ENCODE assay signal across 13 cellular contexts in genomic region chr1:77220687-77221463, GRCh38. TPM values are rescaled to one million over a fixed set of nuclear protein-coding genes. Genes with fewer than 3 reads are reported as not detected.
DNase-seq lines count a peak whose midpoint lies in the region; ATAC-seq and TF ChIP-seq lines count a peak whose summit lies in the region.
"Had no signal": no experiment of that assay in that cellular context is flagged by ENCODE, and none has a peak within 500 bp of the region (broad histone marks: within the 10 kb centered on the region; RNA-seq: fewer than 3 reads in every experiment).

No MANE protein-coding gene starts in this region.

- no peak for ATAC-seq in T-cell (replicated peaks in 1 of 4)
- no peak for ATAC-seq in GM18511 (IDR thresholded peaks at IDR 0.05; ENCODE audit: unreplicated experiment)
- ATAC-seq: esophagus mucosa had no signal

- H3K4me1 Mint-ChIP-seq in activated T-cell treated with anti-CD3 and anti-CD28 coated beads, Interleukin-2, amount 50 U/mL, for 24 hours (ENCODE audit: low read depth) = peaks cover 29% of the 10 kb centered on the region
- H3K4me1 Mint-ChIP-seq in T-cell = peaks cover 36 to 49% (median 37%) of the 10 kb centered on the region in 3 donors

- no peak for TF ChIP-seq CTCF in fibroblast of mammary gland (conservative IDR thresholded peaks at IDR 0.05; ENCODE audit: control insufficient read depth, insufficient read depth, low read depth, low read length)

- no peak overlapping the region for H3K27ac Mint-ChIP-seq in activated T-cell treated with anti-CD3 and anti-CD28 coated beads, Interleukin-2, amount 50 U/mL, for 24 hours
- H3K27ac Mint-ChIP-seq in T-cell = no peak overlapping the region

- POLR2A ChIA-PET in T-cell (lab: Charles Lee) = no interaction called here

- peak overlapping the region; percentile 87 for H3K4me2 ChIP-seq in skeletal muscle satellite cell (ENCODE audit: low read length)

- H3K4me3 Mint-ChIP-seq in activated T-cell treated with anti-CD3 and anti-CD28 coated beads, Interleukin-2, amount 50 U/mL, for 24 hours = peak overlapping the region; percentile 25
- peak overlapping the region in 2 of 3 donors; percentile 63 to 96 for H3K4me3 Mint-ChIP-seq in T-cell

- H3K4me3 ChIP-seq in fibroblast of mammary gland (ENCODE audit: control insufficient read depth, low read depth, low read length) = no peak overlapping the region
- peak overlapping the region; percentile 90 for H3K4me3 ChIP-seq in skeletal muscle satellite cell (ENCODE audit: low read length)

- peaks cover 33% of the 10 kb centered on the region for H3K36me3 Mint-ChIP-seq in activated T-cell treated with anti-CD3 and anti-CD28 coated beads, Interleukin-2, amount 50 U/mL, for 24 hours (ENCODE audit: low read depth)
- H3K36me3 Mint-ChIP-seq in T-cell = peaks cover 29% of the 10 kb centered on the region

- no peaks in the 10 kb centered on the region for H3K9me3 ChIP-seq in skeletal muscle satellite cell (replicated peaks; ENCODE audit: low read length)
- H3K9me3 ChIP-seq: BE2C, uterus had no signal

- H3K4me1 ChIP-seq in skeletal muscle satellite cell (ENCODE audit: control insufficient read depth, insufficient read depth, low read length) = peaks cover 16% of the 10 kb centered on the region
- H3K4me1 ChIP-seq: BE2C, uterus had no signal

- no peak overlapping the region for H3K9ac ChIP-seq in skeletal muscle satellite cell (ENCODE audit: low read depth, low read length)

- H3K36me3 ChIP-seq in skeletal muscle satellite cell (ENCODE audit: insufficient read depth, low read length) = peaks cover 9% of the 10 kb centered on the region
- H3K36me3 ChIP-seq: BE2C, uterus had no signal

- H3K27me3 Mint-ChIP-seq in activated T-cell treated with anti-CD3 and anti-CD28 coated beads, Interleukin-2, amount 50 U/mL, for 24 hours = no peaks in the 10 kb centered on the region
- no peaks in the 10 kb centered on the region for H3K27me3 Mint-ChIP-seq in T-cell

- H3K27me3 ChIP-seq in skeletal muscle satellite cell (ENCODE audit: control insufficient read depth, insufficient read depth, low read length) = no peaks in the 10 kb centered on the region
- H3K27me3 ChIP-seq: BE2C, uterus had no signal

- H3K9me3 Mint-ChIP-seq in activated T-cell treated with anti-CD3 and anti-CD28 coated beads, Interleukin-2, amount 50 U/mL, for 24 hours = no peaks in the 10 kb centered on the region
- H3K9me3 Mint-ChIP-seq in T-cell = peaks cover 0 to 4% (median 0%) of the 10 kb centered on the region in 3 donors

- no peak for DNase-seq in activated T-cell treated with anti-CD3 and anti-CD28 coated beads, Interleukin-2, amount 50 U/mL, for 24 hours
- DNase-seq in activated T-cell treated with anti-CD3 and anti-CD28 coated beads for 4 hours = no peak
- no peak for DNase-seq in T-cell
- DNase-seq in fibroblast of mammary gland (ENCODE audit: low read depth) = peak; percentile 89
- DNase-seq in NCI-H510A treated with DMSO at 0.1 percent for 48 hours (lab: John Stamatoyannopoulos, UW) = no peak
- no peak for DNase-seq in DMS79 (lab: John Stamatoyannopoulos, UW)
- DNase-seq: activated gamma-delta T cell treated with Interleukin-2 at 50 U/mL for 16 hours; BE2C; stimulated activated CD4-positive, alpha-beta T cell treated with anti-CD3 and anti-CD28 coated beads, Interleukin-4, amount 100 ng/mL, for 24 hours; uterus had no signal

- CTCF ChIA-PET in T-cell (lab: Charles Lee) = no interaction called here

RNA-seq across cellular contexts. Expression of gene PIGK, which starts 1.6 kb away (rescaled TPM):
- 10 to 100 TPM; 17.9 to 23.9 (median 21.2) TPM for total RNA-seq in T-cell
- 22.7 and 24.3 TPM in 2 replicates for total RNA-seq in skeletal muscle satellite cell (2012; rRNA removed)
